21 cellular contexts compared by ENCODE assay signal in genomic region chr16:81774348-81774747, GRCh38. TPM values are rescaled to one million over a fixed set of nuclear protein-coding genes. Genes with fewer than 3 reads are reported as not detected.
DNase-seq lines count a peak whose midpoint lies in the region; ATAC-seq and TF ChIP-seq lines count a peak whose summit lies in the region.
"Had no signal": no experiment of that assay in that cellular context is flagged by ENCODE, and none has a peak within 500 bp of the region (broad histone marks: within the 10 kb centered on the region; RNA-seq: fewer than 3 reads in every experiment).

No MANE protein-coding gene starts in this region.

- no peak overlapping the region for H3K9ac ChIP-seq in Karpas-422 (ENCODE audit: low read length)
- H3K9ac ChIP-seq: SK-N-SH had no signal

- WGBS in upper lobe of left lung, 2 donors, result 30 to 51% methylated on average over 6 to 7 of the region's 7 CpGs

- TF ChIP-seq CTCF in upper lobe of left lung (IDR thresholded peaks at IDR 0.05), result no peak

- no peak for ATAC-seq in Right ventricle myocardium superior (ENCODE audit: poor library complexity)
- ATAC-seq in Right ventricle myocardium inferior, result no peak
- no peak for ATAC-seq in left cardiac atrium
- ATAC-seq in upper lobe of left lung (ENCODE audit: low FRiP score in 2 of 2), result no peak

- peak overlapping the region; percentile 8 for H3K4me2 ChIP-seq in Karpas-422 (ENCODE audit: low read depth, low read length, poor library complexity, severe bottlenecking)
- H3K4me2 ChIP-seq: SK-N-SH had no signal

- no peaks in the 10 kb centered on the region for H3K36me3 ChIP-seq in Karpas-422 (ENCODE audit: insufficient read depth, low read length)
- no peaks in the 10 kb centered on the region for H3K36me3 ChIP-seq in upper lobe of left lung
- H3K36me3 ChIP-seq in SJCRH30, result no peaks in the 10 kb centered on the region
- H3K36me3 ChIP-seq: tibial artery had no signal

- intact Hi-C loops in Right ventricle myocardium superior (cut with DNase I), result no loop called here
- intact Hi-C loops in Right ventricle myocardium inferior (cut with DNase I), result loop anchor here (10.0 kb wide), 1 partner anchor 90 kb away; no protein-coding TSS in a partner anchor
- intact Hi-C loops in left cardiac atrium (cut with DNase I), result no loop called here

- peaks cover 1% of the 10 kb centered on the region for H3K79me2 ChIP-seq in Karpas-422 (ENCODE audit: low read length)

- H3K27ac ChIP-seq in Karpas-422 (ENCODE audit: low read length), result peak overlapping the region; percentile 65
- peak overlapping the region in 3 of 4 donors; percentile 8 to 80 (median 58) for H3K27ac ChIP-seq in upper lobe of left lung
- H3K27ac ChIP-seq in SJCRH30, result no peak overlapping the region
- H3K27ac ChIP-seq: tibial artery had no signal

- no peak overlapping the region for H3K4me3 ChIP-seq in Karpas-422 (ENCODE audit: low read length)
- no peak overlapping the region for H3K4me3 ChIP-seq in upper lobe of left lung
- H3K4me3 ChIP-seq in SJCRH30, result no peak overlapping the region
- H3K4me3 ChIP-seq: tibial artery had no signal

- no peaks in the 10 kb centered on the region for H3K9me2 ChIP-seq in Karpas-422 (replicated peaks; ENCODE audit: insufficient read depth, low read length)
- H3K9me2 ChIP-seq: SK-N-SH had no signal

- no peak for TF ChIP-seq EP300 in upper lobe of left lung (IDR thresholded peaks at IDR 0.05)

- DNase-seq in Right ventricle myocardium superior, result peak; percentile 65
- DNase-seq in Right ventricle myocardium inferior (ENCODE audit: missing footprints), result no peak
- no peak for DNase-seq in Karpas-422
- DNase-seq in left cardiac atrium, result peak; percentile 49
- DNase-seq in upper lobe of left lung, result peak in 1 of 2 donors; percentile 41
- DNase-seq in SJCRH30, result no peak
- no peak for DNase-seq in NCI-H774 (lab: John Stamatoyannopoulos, UW)
- DNase-seq in HuH-7 (ENCODE audit: low spot score), result no peak
- DNase-seq: 8988T; activated CD4-positive, alpha-beta memory T cell treated with anti-CD3 and anti-CD28 coated beads for 36 hours; caudate nucleus; CD4-positive, alpha-beta T cell; DND-41; endodermal cell; mesendoderm; NCI-H146; NCI-H446 treated with DMSO at 0.1 percent for 48 hours; OCI-M1; SK-N-SH; stimulated activated CD4-positive, alpha-beta T cell treated with anti-CD3 and anti-CD28 coated beads, Interleukin-4, amount 100 ng/mL, for 4 hours; tibial artery had no signal

- peaks cover 36% of the 10 kb centered on the region for H3K4me1 ChIP-seq in Karpas-422 (ENCODE audit: low read length)
- H3K4me1 ChIP-seq in upper lobe of left lung, result peaks cover 7 to 9% (median 8%) of the 10 kb centered on the region in 4 donors
- no peaks in the 10 kb centered on the region for H3K4me1 ChIP-seq in SJCRH30

- TF ChIP-seq POLR2A in upper lobe of left lung (IDR thresholded peaks at IDR 0.05), result no peak

- no peak overlapping the region for H2AFZ ChIP-seq in Karpas-422 (ENCODE audit: low read length)

- H3K9me3 ChIP-seq in Karpas-422 (ENCODE audit: low read length) (no peaks in the 10 kb centered on the region), upper lobe of left lung (no peaks in the 10 kb centered on the region), SJCRH30 (replicated peaks) (no peaks in the 10 kb centered on the region)
- H3K9me3 ChIP-seq: SK-N-SH, tibial artery had no signal

- H3K27me3 ChIP-seq in Karpas-422 (ENCODE audit: low read length), result no peaks in the 10 kb centered on the region
- H3K27me3 ChIP-seq in upper lobe of left lung, result no peaks in the 10 kb centered on the region
- no peaks in the 10 kb centered on the region for H3K27me3 ChIP-seq in SJCRH30

- H4K20me1 ChIP-seq in Karpas-422 (ENCODE audit: insufficient read depth, low read depth, low read length), result no peaks in the 10 kb centered on the region

RNA-seq across cellular contexts. Expression of gene PLCG2, which starts 4.7 kb away (rescaled TPM):
- 7.2 TPM for total RNA-seq in Right ventricle myocardium superior
- total RNA-seq in Right ventricle myocardium inferior, result 6.9 TPM
- total RNA-seq in Karpas-422 (2014; rRNA removed; shearing (Covaris generic); ENCODE audit: low replicate concordance), result 574 and 580 TPM in 2 replicates
- 10 to 100 TPM; 14.1 to 16.0 TPM for total RNA-seq in left cardiac atrium
- total RNA-seq in upper lobe of left lung, result 10 to 100 TPM; 13.8 to 85.9 (median 35.1) TPM
- total RNA-seq in SJCRH30 (2014; rRNA removed; shearing (Covaris generic)), result 0.45 and 0.68 TPM in 2 replicates

Comparison
In these comparisons a context has a peak if more than half of its experiments do, and no peak if none do; other contexts are left out.
1. DNase-seq: peak in Right ventricle myocardium superior (single experiment) and left cardiac atrium (single experiment); none in Right ventricle myocardium inferior (single experiment), Karpas-422 (single experiment), SJCRH30 (0 of 2), NCI-H774 (single experiment) and HuH-7 (single experiment).